1 cellular context compared by ENCODE assay signal in the genomic region with DNA sequence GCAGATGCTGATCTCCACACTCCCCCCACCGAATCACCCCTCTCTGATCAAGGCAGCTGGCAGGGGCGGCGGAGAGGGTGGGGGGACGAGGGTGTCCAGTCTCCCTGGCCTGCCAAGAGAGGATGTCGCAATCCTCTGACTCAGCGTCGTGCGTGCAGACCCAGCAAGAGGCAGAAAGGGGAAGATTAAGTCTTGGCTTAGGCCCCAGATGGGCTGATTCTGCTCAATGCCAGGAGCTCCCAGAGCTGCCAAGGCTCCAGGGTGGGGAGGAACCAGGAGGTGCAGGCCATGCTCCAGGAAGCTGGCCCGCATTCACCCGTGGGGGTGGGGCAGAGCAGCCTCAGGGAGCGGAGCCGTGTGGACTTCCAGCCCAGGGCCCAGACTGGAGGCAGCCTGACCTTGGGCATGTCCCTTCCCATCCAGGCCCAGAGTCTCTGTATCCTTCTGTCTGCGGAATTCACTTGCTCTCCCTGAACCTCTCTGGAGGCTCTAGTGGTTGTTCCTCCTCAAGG.
A peak's percentile ranks its signal among the peaks of the same experiment; 100 is the strongest.
TF ChIP-seq lines count a peak whose summit lies in the region.

No MANE protein-coding gene starts in this region.

TF ChIP-seq in K562, 482 proteins besides CTCF, POLR2A, EP300 and RAD21 (continues in another document):
- TF ChIP-seq, protein P1, sequence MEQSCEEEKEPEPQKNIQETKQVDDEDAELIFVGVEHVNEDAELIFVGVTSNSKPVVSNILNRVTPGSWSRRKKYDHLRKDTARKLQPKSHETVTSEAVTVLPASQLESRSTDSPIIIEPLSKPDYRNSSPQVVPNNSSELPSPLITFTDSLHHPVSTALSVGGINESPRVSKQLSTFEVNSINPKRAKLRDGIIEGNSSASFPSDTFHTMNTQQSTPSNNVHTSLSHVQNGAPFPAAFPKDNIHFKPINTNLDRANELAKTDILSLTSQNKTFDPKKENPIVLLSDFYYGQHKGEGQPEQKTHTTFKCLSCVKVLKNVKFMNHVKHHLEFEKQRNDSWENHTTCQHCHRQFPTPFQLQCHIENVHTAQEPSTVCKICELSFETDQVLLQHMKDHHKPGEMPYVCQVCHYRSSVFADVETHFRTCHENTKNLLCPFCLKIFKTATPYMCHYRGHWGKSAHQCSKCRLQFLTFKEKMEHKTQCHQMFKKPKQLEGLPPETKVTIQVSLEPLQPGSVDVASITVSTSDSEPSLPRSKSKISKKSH (CRISPR knock-in tag; IDR thresholded peaks at IDR 0.05) = no peak
- TF ChIP-seq FOSL1 (tag; conservative IDR thresholded peaks at IDR 0.05) = peak; percentile 96
- TF ChIP-seq RNF2 (IDR thresholded peaks at IDR 0.05) = 0 out of 2 replicates have a peak, but pooled peaks have one; percentile 66
- TF ChIP-seq, protein P2, sequence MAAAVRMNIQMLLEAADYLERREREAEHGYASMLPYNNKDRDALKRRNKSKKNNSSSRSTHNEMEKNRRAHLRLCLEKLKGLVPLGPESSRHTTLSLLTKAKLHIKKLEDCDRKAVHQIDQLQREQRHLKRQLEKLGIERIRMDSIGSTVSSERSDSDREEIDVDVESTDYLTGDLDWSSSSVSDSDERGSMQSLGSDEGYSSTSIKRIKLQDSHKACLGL (CRISPR knock-in tag; IDR thresholded peaks at IDR 0.05; ENCODE audit: borderline replicate concordance, poor library complexity, severe bottlenecking) = no peak
- TF ChIP-seq ZNF165 (CRISPR knock-in tag; IDR thresholded peaks at IDR 0.05; ENCODE audit: borderline replicate concordance) = no peak
- TF ChIP-seq GATA2 (CRISPR knock-in tag; IDR thresholded peaks at IDR 0.05) = peak; percentile 52; the same call in 1 of the 2 replicates
- peak; percentile 29; the same call in 1 of the 2 replicates for TF ChIP-seq MEF2D (tag; conservative IDR thresholded peaks at IDR 0.05; ENCODE audit: low read depth)
- TF ChIP-seq NFE2 (IDR thresholded peaks at IDR 0.05; ENCODE audit: low read depth) = peak; percentile 92
- TF ChIP-seq GABPA (tag; conservative IDR thresholded peaks at IDR 0.05; ENCODE audit: low read depth) = peak; percentile 24; the same call in 1 of the 2 replicates
- TF ChIP-seq TCF3 (CRISPR knock-in tag; IDR thresholded peaks at IDR 0.05) = peak; percentile 24; the same call in 1 of the 2 replicates
- TF ChIP-seq KLF6 (CRISPR knock-in tag; IDR thresholded peaks at IDR 0.05; ENCODE audit: borderline replicate concordance) = no peak
- 0 out of 2 replicates have a peak, but pooled peaks have one; percentile 24 for TF ChIP-seq CBFA2T2 (conservative IDR thresholded peaks at IDR 0.05)
- TF ChIP-seq KDM4B (IDR thresholded peaks at IDR 0.05; ENCODE audit: borderline replicate concordance in 2 of 2, low read depth in 1 of 2) = peak in 1 of 2 experiments; percentile 48; a peak in 1 of 4 replicates
- TF ChIP-seq, protein P3, sequence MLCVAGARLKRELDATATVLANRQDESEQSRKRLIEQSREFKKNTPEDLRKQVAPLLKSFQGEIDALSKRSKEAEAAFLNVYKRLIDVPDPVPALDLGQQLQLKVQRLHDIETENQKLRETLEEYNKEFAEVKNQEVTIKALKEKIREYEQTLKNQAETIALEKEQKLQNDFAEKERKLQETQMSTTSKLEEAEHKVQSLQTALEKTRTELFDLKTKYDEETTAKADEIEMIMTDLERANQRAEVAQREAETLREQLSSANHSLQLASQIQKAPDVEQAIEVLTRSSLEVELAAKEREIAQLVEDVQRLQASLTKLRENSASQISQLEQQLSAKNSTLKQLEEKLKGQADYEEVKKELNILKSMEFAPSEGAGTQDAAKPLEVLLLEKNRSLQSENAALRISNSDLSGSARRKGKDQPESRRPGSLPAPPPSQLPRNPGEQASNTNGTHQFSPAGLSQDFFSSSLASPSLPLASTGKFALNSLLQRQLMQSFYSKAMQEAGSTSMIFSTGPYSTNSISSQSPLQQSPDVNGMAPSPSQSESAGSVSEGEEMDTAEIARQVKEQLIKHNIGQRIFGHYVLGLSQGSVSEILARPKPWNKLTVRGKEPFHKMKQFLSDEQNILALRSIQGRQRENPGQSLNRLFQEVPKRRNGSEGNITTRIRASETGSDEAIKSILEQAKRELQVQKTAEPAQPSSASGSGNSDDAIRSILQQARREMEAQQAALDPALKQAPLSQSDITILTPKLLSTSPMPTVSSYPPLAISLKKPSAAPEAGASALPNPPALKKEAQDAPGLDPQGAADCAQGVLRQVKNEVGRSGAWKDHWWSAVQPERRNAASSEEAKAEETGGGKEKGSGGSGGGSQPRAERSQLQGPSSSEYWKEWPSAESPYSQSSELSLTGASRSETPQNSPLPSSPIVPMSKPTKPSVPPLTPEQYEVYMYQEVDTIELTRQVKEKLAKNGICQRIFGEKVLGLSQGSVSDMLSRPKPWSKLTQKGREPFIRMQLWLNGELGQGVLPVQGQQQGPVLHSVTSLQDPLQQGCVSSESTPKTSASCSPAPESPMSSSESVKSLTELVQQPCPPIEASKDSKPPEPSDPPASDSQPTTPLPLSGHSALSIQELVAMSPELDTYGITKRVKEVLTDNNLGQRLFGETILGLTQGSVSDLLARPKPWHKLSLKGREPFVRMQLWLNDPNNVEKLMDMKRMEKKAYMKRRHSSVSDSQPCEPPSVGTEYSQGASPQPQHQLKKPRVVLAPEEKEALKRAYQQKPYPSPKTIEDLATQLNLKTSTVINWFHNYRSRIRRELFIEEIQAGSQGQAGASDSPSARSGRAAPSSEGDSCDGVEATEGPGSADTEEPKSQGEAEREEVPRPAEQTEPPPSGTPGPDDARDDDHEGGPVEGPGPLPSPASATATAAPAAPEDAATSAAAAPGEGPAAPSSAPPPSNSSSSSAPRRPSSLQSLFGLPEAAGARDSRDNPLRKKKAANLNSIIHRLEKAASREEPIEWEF (CRISPR knock-in tag; IDR thresholded peaks at IDR 0.05) = no peak
- TF ChIP-seq NR2C2 (CRISPR knock-in tag; IDR thresholded peaks at IDR 0.05) = no peak
- peak; percentile 43; the same call in 1 of the 2 replicates for TF ChIP-seq NR2C2 (tag; IDR thresholded peaks at IDR 0.05)
- TF ChIP-seq, protein P4, sequence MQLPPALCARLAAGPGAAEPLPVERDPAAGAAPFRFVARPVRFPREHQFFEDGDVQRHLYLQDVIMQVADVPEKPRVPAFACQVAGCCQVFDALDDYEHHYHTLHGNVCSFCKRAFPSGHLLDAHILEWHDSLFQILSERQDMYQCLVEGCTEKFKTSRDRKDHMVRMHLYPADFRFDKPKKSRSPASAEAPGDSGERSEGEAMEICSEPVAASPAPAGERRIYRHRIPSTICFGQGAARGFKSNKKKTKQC (CRISPR knock-in tag; IDR thresholded peaks at IDR 0.05) = no peak
- peak; percentile 91 for TF ChIP-seq DPF2 (IDR thresholded peaks at IDR 0.05)
- TF ChIP-seq CEBPG (CRISPR knock-in tag; IDR thresholded peaks at IDR 0.05) = peak; percentile 98
- TF ChIP-seq CEBPG (tag; conservative IDR thresholded peaks at IDR 0.05 in 1 of 2, IDR thresholded peaks at IDR 0.05 in 1 of 2) = peak; percentile 99
- TF ChIP-seq SIX5 (IDR thresholded peaks at IDR 0.05; ENCODE audit: borderline replicate concordance in 1 of 2, insufficient read depth in 1 of 2, low read depth in 1 of 2, low read length in 2 of 2) = no peak
- TF ChIP-seq, protein P5, sequence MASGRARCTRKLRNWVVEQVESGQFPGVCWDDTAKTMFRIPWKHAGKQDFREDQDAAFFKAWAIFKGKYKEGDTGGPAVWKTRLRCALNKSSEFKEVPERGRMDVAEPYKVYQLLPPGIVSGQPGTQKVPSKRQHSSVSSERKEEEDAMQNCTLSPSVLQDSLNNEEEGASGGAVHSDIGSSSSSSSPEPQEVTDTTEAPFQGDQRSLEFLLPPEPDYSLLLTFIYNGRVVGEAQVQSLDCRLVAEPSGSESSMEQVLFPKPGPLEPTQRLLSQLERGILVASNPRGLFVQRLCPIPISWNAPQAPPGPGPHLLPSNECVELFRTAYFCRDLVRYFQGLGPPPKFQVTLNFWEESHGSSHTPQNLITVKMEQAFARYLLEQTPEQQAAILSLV (tag; IDR thresholded peaks at IDR 0.05) = peak; percentile 67; the same call in 1 of the 2 replicates
- no peak for TF ChIP-seq HNRNPK (IDR thresholded peaks at IDR 0.05; ENCODE audit: low read depth, low read length, poor library complexity, severe bottlenecking)
- TF ChIP-seq, protein P6, sequence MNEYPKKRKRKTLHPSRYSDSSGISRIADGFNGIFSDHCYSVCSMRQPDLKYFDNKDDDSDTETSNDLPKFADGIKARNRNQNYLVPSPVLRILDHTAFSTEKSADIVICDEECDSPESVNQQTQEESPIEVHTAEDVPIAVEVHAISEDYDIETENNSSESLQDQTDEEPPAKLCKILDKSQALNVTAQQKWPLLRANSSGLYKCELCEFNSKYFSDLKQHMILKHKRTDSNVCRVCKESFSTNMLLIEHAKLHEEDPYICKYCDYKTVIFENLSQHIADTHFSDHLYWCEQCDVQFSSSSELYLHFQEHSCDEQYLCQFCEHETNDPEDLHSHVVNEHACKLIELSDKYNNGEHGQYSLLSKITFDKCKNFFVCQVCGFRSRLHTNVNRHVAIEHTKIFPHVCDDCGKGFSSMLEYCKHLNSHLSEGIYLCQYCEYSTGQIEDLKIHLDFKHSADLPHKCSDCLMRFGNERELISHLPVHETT (CRISPR knock-in tag; conservative IDR thresholded peaks at IDR 0.05 in 1 of 2, IDR thresholded peaks at IDR 0.05 in 1 of 2) = peak in 1 of 2 experiments; percentile 85; a peak in 2 of 4 replicates
- peak; percentile 42 for TF ChIP-seq FOS (IDR thresholded peaks at IDR 0.05; ENCODE audit: extremely low read depth, insufficient read length)
- TF ChIP-seq PHF8 (IDR thresholded peaks at IDR 0.05; ENCODE audit: borderline replicate concordance, low read length) = peak; percentile 33; the same call in 1 of the 2 replicates
- TF ChIP-seq ZKSCAN1 (IDR thresholded peaks at IDR 0.05; ENCODE audit: low read depth, low read length) = 0 out of 2 replicates have a peak, but pooled peaks have one; percentile 7
- peak; percentile 85 for TF ChIP-seq SMAD4 (CRISPR knock-in tag; conservative IDR thresholded peaks at IDR 0.05)
- 0 out of 2 replicates have a peak, but pooled peaks have one; percentile 49 for TF ChIP-seq ZNF584 (CRISPR knock-in tag; IDR thresholded peaks at IDR 0.05; ENCODE audit: low read depth)
- TF ChIP-seq ETV1 (tag; conservative IDR thresholded peaks at IDR 0.05; ENCODE audit: low read depth) = no peak
- TF ChIP-seq ZNF347 (CRISPR knock-in tag; IDR thresholded peaks at IDR 0.05; ENCODE audit: low read depth) = no peak
- peak; percentile 54 to 59; a peak in 3 of 4 replicates for TF ChIP-seq NRF1 (conservative IDR thresholded peaks at IDR 0.05 in 1 of 2, IDR thresholded peaks at IDR 0.05 in 1 of 2)
- TF ChIP-seq NR2C1 (IDR thresholded peaks at IDR 0.05) = no peak
- peak; percentile 35; the same call in 1 of the 2 replicates for TF ChIP-seq NR2C1 (tag; IDR thresholded peaks at IDR 0.05)
- TF ChIP-seq JUN (IDR thresholded peaks at IDR 0.05; ENCODE audit: borderline replicate concordance, low read depth, low read length) = peak; percentile 91
- TF ChIP-seq JUN (CRISPR knock-in tag; IDR thresholded peaks at IDR 0.05; ENCODE audit: borderline replicate concordance) = no peak
- peak; percentile 66; the same call in 1 of the 2 replicates for TF ChIP-seq ZNF175 (CRISPR knock-in tag; IDR thresholded peaks at IDR 0.05; ENCODE audit: low read depth)
- TF ChIP-seq POLR2G (IDR thresholded peaks at IDR 0.05; ENCODE audit: low read depth, low read length) = peak; percentile 71
- TF ChIP-seq CBFA2T3 (IDR thresholded peaks at IDR 0.05) = peak; percentile 53
- no peak for TF ChIP-seq TCF7 (IDR thresholded peaks at IDR 0.05; ENCODE audit: borderline replicate concordance)
- TF ChIP-seq NCOA1 (IDR thresholded peaks at IDR 0.05; ENCODE audit: low read depth) = no peak
- TF ChIP-seq, protein P7, sequence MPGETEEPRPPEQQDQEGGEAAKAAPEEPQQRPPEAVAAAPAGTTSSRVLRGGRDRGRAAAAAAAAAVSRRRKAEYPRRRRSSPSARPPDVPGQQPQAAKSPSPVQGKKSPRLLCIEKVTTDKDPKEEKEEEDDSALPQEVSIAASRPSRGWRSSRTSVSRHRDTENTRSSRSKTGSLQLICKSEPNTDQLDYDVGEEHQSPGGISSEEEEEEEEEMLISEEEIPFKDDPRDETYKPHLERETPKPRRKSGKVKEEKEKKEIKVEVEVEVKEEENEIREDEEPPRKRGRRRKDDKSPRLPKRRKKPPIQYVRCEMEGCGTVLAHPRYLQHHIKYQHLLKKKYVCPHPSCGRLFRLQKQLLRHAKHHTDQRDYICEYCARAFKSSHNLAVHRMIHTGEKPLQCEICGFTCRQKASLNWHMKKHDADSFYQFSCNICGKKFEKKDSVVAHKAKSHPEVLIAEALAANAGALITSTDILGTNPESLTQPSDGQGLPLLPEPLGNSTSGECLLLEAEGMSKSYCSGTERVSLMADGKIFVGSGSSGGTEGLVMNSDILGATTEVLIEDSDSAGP (CRISPR knock-in tag; IDR thresholded peaks at IDR 0.05) = no peak
- peak; percentile 59 for TF ChIP-seq GATAD2A (IDR thresholded peaks at IDR 0.05)
- peak; percentile 74 for TF ChIP-seq RBBP5 (IDR thresholded peaks at IDR 0.05; ENCODE audit: borderline replicate concordance, insufficient read depth, low read length, poor library complexity, severe bottlenecking)
- 0 out of 2 replicates have a peak, but pooled peaks have one; percentile 9 for TF ChIP-seq ATF7 (IDR thresholded peaks at IDR 0.05)
- TF ChIP-seq ETV6 (IDR thresholded peaks at IDR 0.05; ENCODE audit: borderline replicate concordance in 1 of 2, low read depth in 2 of 2, low read length in 1 of 2) = no peak
- no peak for TF ChIP-seq ETV6 (CRISPR knock-in tag; IDR thresholded peaks at IDR 0.05; ENCODE audit: borderline replicate concordance)
- no peak for TF ChIP-seq HDAC3 (IDR thresholded peaks at IDR 0.05; ENCODE audit: borderline replicate concordance, partially characterized antibody)
- no peak for TF ChIP-seq MYC (IDR thresholded peaks at IDR 0.05; ENCODE audit: low read depth, low read length)
- no peak for TF ChIP-seq MYC (CRISPR knock-in tag; IDR thresholded peaks at IDR 0.05; ENCODE audit: borderline replicate concordance, low read depth)
- TF ChIP-seq L3MBTL2 (IDR thresholded peaks at IDR 0.05) = peak; percentile 74
- TF ChIP-seq, protein P8, sequence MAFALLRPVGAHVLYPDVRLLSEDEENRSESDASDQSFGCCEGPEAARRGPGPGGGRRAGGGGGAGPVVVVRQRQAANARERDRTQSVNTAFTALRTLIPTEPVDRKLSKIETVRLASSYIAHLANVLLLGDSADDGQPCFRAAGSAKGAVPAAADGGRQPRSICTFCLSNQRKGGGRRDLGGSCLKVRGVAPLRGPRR (CRISPR knock-in tag; IDR thresholded peaks at IDR 0.05) = no peak
- TF ChIP-seq MTA1 (IDR thresholded peaks at IDR 0.05; ENCODE audit: borderline replicate concordance) = 0 out of 2 replicates have a peak, but pooled peaks have one; percentile 38
- peak; percentile 97 for TF ChIP-seq JUND (IDR thresholded peaks at IDR 0.05; ENCODE audit: borderline replicate concordance, low read depth, low read length)
- peak; percentile 94; the same call in 2 of the 3 replicates for TF ChIP-seq JUND (tag; IDR thresholded peaks at IDR 0.05; ENCODE audit: borderline replicate concordance, low read depth, low read length)
- no peak for TF ChIP-seq ARNT (IDR thresholded peaks at IDR 0.05)
- TF ChIP-seq GTF2F1 (IDR thresholded peaks at IDR 0.05; ENCODE audit: low read depth, low read length) = no peak
- peak; percentile 53 to 70; a peak in 3 of 4 replicates for TF ChIP-seq TRIM24 (IDR thresholded peaks at IDR 0.05)
- TF ChIP-seq RBFOX2 (IDR thresholded peaks at IDR 0.05; ENCODE audit: low read depth, low read length) = peak; percentile 62
- TF ChIP-seq STAG1 (CRISPR knock-in tag; IDR thresholded peaks at IDR 0.05; ENCODE audit: borderline replicate concordance) = no peak
- TF ChIP-seq SAFB2 (IDR thresholded peaks at IDR 0.05; ENCODE audit: borderline replicate concordance, low read depth, low read length, severe bottlenecking) = no peak
